In genomic region chr16:71709231-71709781, GRCh38 we compare ENCODE assay signal across 13 cellular contexts. TPM values are rescaled to one million over a fixed set of nuclear protein-coding genes. Genes with fewer than 3 reads are reported as not detected.
DNase-seq lines count a peak whose midpoint lies in the region; ATAC-seq, FAIRE-seq and TF ChIP-seq lines count a peak whose summit lies in the region.
"Had no signal": no experiment of that assay in that cellular context is flagged by ENCODE, and none has a peak within 500 bp of the region (broad histone marks: within the 10 kb centered on the region; RNA-seq: fewer than 3 reads in every experiment).

No MANE protein-coding gene starts in this region.

- DNase-seq in AG04449 (ENCODE audit: low read depth, low spot score) (peak; percentile 24), HTR-8/SVneo (ENCODE audit: insufficient read length, low spot score) (no peak), left colon (no peak), HK-2 (ENCODE audit: unreplicated experiment) (no peak), NCI-H2029 (lab: John Stamatoyannopoulos, UW) (no peak), lower leg skin (ENCODE audit: low spot score in 2 of 2) (no peak), KG1 (lab: John Stamatoyannopoulos, UW) (no peak)
- DNase-seq: activated CD4-positive, alpha-beta T cell treated with anti-CD3 and anti-CD28 coated beads for 4 hours; activated naive CD4-positive, alpha-beta T cell; effector CD8-positive, alpha-beta T cell; psoas muscle had no signal

- TF ChIP-seq CTCF in AG04449 (IDR thresholded peaks at IDR 0.05; ENCODE audit: insufficient read depth, low read length, missing control alignments): no peak
- TF ChIP-seq CTCF in lower leg skin (IDR thresholded peaks at IDR 0.05): no peak

- 19 to 33% methylated on average over 2 of the region's 2 CpGs for WGBS in lower leg skin, 2 donors

- CTCF ChIA-PET in AG04449 (lab: Yijun Ruan, JAX): interaction anchor here (0.9 kb wide), 1 partner anchor 65 kb away, joined by 3 read pairs; no protein-coding TSS in a partner anchor

- POLR2A ChIA-PET in AG04449 (lab: Yijun Ruan, JAX): interaction anchor here (0.6 kb wide), 1 partner anchor 10 kb away, joined by 3 read pairs; no protein-coding TSS in a partner anchor

- no peak for TF ChIP-seq POLR2A in lower leg skin (IDR thresholded peaks at IDR 0.05)

- peak overlapping the region; percentile 12; the same call in 1 of the 2 replicates for H3K4me3 ChIP-seq in AG04449 (ENCODE audit: low read depth, low read length)
- H3K4me3 ChIP-seq in lower leg skin (ENCODE audit: low read depth, poor library complexity, severe bottlenecking): no peak overlapping the region
- H3K4me3 ChIP-seq: psoas muscle, thyroid gland had no signal

- peak; percentile 81 for ATAC-seq in left colon
- ATAC-seq: psoas muscle had no signal

- peak; percentile 52 for FAIRE-seq in HTR-8/SVneo (lab: Jason Lieb, UNC)
- peak; percentile 45 for FAIRE-seq in colon (lab: Jason Lieb, UNC)

- intact Hi-C loops in left colon (cut with DNase I, micrococcal nuclease): no loop called here
- intact Hi-C loops in lower leg skin (cut with DNase I; ENCODE audit: low total_unique reads): no loop called here

RNA-seq across cellular contexts. Expression of gene PHLPP2, which starts 15.2 kb away (rescaled TPM):
- total RNA-seq in left colon (10 to 100 TPM; 40.1 to 78.5 TPM), lower leg skin (1 to 10 TPM; 2.0 to 4.9 (median 4.1) TPM)

Comparison
In these comparisons a context has a peak if more than half of its experiments do, and no peak if none do; other contexts are left out.
1. RNA of gene PHLPP2, which starts 15.2 kb away (total RNA-seq): 40.1 to 78.5 TPM in left colon; 2.0 to 4.9 TPM in lower leg skin; every median in the first group is over 4 times any median in the second.